Comparison of ENCODE assay signal across 1 cellular context in the genomic region with DNA sequence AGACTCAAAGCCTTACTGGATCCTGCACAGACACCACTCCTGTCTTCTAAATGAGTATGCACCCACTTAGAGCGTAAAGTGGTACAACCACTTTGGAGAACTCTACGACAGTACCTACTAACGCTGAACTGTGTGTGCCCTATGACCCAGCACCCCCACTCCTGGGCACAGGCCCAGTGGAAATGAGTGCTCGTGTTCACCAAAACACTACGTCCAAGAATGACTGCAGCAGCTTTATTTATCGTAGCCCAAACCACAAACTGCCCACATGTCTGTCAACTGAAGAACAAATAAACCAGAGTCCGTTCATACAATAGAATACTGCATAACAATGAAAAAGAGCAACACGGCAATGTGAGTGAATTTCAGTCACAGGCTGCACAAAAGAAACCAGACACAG.
A peak's percentile ranks its signal among the peaks of the same experiment; 100 is the strongest.
TF ChIP-seq lines count a peak whose summit lies in the region.

No MANE protein-coding gene starts in this region.

TF ChIP-seq in K562, 482 proteins besides CTCF, POLR2A, EP300 and RAD21 (continued from another document):
- TF ChIP-seq ZBTB5 (IDR thresholded peaks at IDR 0.05) (no peak), TCF3 (CRISPR knock-in tag; IDR thresholded peaks at IDR 0.05) (0 out of 2 replicates have a peak, but pooled peaks have one; percentile 8), MEIS2 (IDR thresholded peaks at IDR 0.05; ENCODE audit: partially characterized antibody) (peak; percentile 70), JUN (IDR thresholded peaks at IDR 0.05; ENCODE audit: borderline replicate concordance, low read depth, low read length) (no peak), JUN (CRISPR knock-in tag; IDR thresholded peaks at IDR 0.05; ENCODE audit: borderline replicate concordance) (no peak), NR2C2 (CRISPR knock-in tag; IDR thresholded peaks at IDR 0.05) (no peak), NR2C2 (tag; IDR thresholded peaks at IDR 0.05) (peak; percentile 25; the same call in 1 of the 2 replicates), KDM5B (IDR thresholded peaks at IDR 0.05; ENCODE audit: insufficient replicate concordance, low read depth, low read length) (no peak)
